In genomic region chr10:6202098-6202683, GRCh38 we compare ENCODE assay signal across 7 cellular contexts. TPM values are rescaled to one million over a fixed set of nuclear protein-coding genes. Genes with fewer than 3 reads are reported as not detected.
DNase-seq lines count a peak whose midpoint lies in the region; ATAC-seq, FAIRE-seq and TF ChIP-seq lines count a peak whose summit lies in the region.

No MANE protein-coding gene starts in this region.

- H3K27me3 ChIP-seq in Panc1 (ENCODE audit: control insufficient read depth, insufficient read depth, low read length) (no peaks in the 10 kb centered on the region), esophagus (ENCODE audit: control insufficient read depth in 1 of 2, insufficient read depth in 2 of 2, low read length in 2 of 2) (no peaks in the 10 kb centered on the region), pancreas (no peaks in the 10 kb centered on the region)

- H3K4me3 ChIP-seq in Panc1 (ENCODE audit: low read depth in 2 of 2, low read length in 2 of 2) (peak overlapping the region; percentile 66 to 68), esophagus (ENCODE audit: low read depth in 1 of 2, low read length in 2 of 2) (peak overlapping the region; percentile 54 to 89), pancreas (peak overlapping the region in 3 of 4 donors; percentile 49 to 79 (median 64))

- H3K9me3 ChIP-seq in Panc1 (ENCODE audit: control insufficient read depth, insufficient read depth, low read depth, low read length) (no peaks in the 10 kb centered on the region), esophagus (ENCODE audit: control insufficient read depth in 2 of 2, insufficient read depth in 1 of 2, low read depth in 1 of 2, low read length in 1 of 2) (no peaks in the 10 kb centered on the region), pancreas (no peaks in the 10 kb centered on the region)

- intact Hi-C loops in Panc1 (cut with micrococcal nuclease; ENCODE audit: unreplicated experiment): loop anchor here (2.0 to 5.0 kb wide), 2 partner anchors 55 to 199 kb away; no protein-coding TSS in a partner anchor
- intact Hi-C loops in pancreas (cut with DNase I): loop anchor here in 1 of 3 donors (5.0 kb wide), 1 partner anchor 200 kb away; no protein-coding TSS in a partner anchor

- ATAC-seq in GM21723 (IDR thresholded peaks at IDR 0.05; ENCODE audit: unreplicated experiment): peak; percentile 3
- ATAC-seq in Panc1: peak; percentile 36
- ATAC-seq in pancreas: peak; percentile 16 to 25 (median 22)

- H3K27ac ChIP-seq in Panc1 (ENCODE audit: low read length): no peak overlapping the region
- H3K27ac ChIP-seq in esophagus (ENCODE audit: low read depth in 2 of 2, low read length in 1 of 2): peak overlapping the region; percentile 72 to 82
- peak overlapping the region; percentile 51 to 87 (median 74) for H3K27ac ChIP-seq in pancreas

- no peak for FAIRE-seq in pancreas (lab: Jason Lieb, UNC)

- BruUV-seq in Panc1 (replicated peaks; lab: Mats Ljungman, UMichigan): no TSS peak

- CTCF ChIA-PET in Panc1 (lab: Charles Lee): interaction anchor here (0.8 to 3.1 kb wide), 4 partner anchors 55 to 204 kb away, joined by 3 to 46 read pairs (median 3); no protein-coding TSS in a partner anchor

- TF ChIP-seq CTCF in Panc1 (IDR thresholded peaks at IDR 0.05) (no peak), pancreas (IDR thresholded peaks at IDR 0.05) (no peak)

- POLR2A ChIA-PET in Panc1 (lab: Charles Lee): interaction anchor here (1.4 kb wide), 1 partner anchor 199 kb away, joined by 6 read pairs; no protein-coding TSS in a partner anchor

- no peaks in the 10 kb centered on the region; the same call in 1 of the 2 replicates for H3K36me3 ChIP-seq in Panc1 (ENCODE audit: control insufficient read depth, insufficient read depth, low read length)
- no peaks in the 10 kb centered on the region for H3K36me3 ChIP-seq in esophagus (ENCODE audit: control insufficient read depth in 2 of 2, insufficient read depth in 2 of 2, low read length in 1 of 2)
- H3K36me3 ChIP-seq in pancreas: no peaks in the 10 kb centered on the region

- 0 to 1% methylated on average over 27 to 29 of the region's 29 CpGs for WGBS in esophagus, 2 donors
- WGBS in pancreas, 2 donors: 1% methylated on average over 29 of the region's 29 CpGs

- no peak for DNase-seq in Panc1 (ENCODE audit: low read depth, low spot score)
- peak in 1 of 6 donors; percentile 66 for DNase-seq in pancreas
- no peak for DNase-seq in CD1c-positive myeloid dendritic cell (ENCODE audit: extremely low spot score)
- no peak for DNase-seq in NCI-H2227 (lab: John Stamatoyannopoulos, UW; ENCODE audit: unreplicated experiment)
- DNase-seq in DMS153 (lab: John Stamatoyannopoulos, UW): no peak

- H3K4me1 ChIP-seq in Panc1 (ENCODE audit: control insufficient read depth, insufficient read depth, low read length): peaks cover 12% of the 10 kb centered on the region
- H3K4me1 ChIP-seq in esophagus (ENCODE audit: control insufficient read depth in 2 of 2, insufficient read depth in 2 of 2, low read length in 1 of 2): peaks cover 5 to 7% of the 10 kb centered on the region in 2 donors
- H3K4me1 ChIP-seq in pancreas: peaks cover 12 to 25% (median 13%) of the 10 kb centered on the region in 3 donors

- in situ Hi-C loops in Panc1 (cut with HindIII; ENCODE audit: low pct_unique_long_range_greater_than_20kb, low sequenced_read_pairs): no loop called here

RNA-seq across cellular contexts. Expression of gene PFKFB3, which starts 0.5 kb away (rescaled TPM):
- total RNA-seq in Panc1 (2021; ENCODE audit: unreplicated experiment) (17.1 TPM), pancreas (10 to 100 TPM; 10.0 to 28.4 (median 18.2) TPM)
- polyA plus RNA-seq in Panc1 (2012; ENCODE audit: insufficient read length): 14.0 TPM
- polyA plus RNA-seq in esophagus (10 to 100 TPM; 26.2 to 42.7 TPM), pancreas (10 to 100 TPM; 10.9 to 11.8 TPM)
